In the genomic region with DNA sequence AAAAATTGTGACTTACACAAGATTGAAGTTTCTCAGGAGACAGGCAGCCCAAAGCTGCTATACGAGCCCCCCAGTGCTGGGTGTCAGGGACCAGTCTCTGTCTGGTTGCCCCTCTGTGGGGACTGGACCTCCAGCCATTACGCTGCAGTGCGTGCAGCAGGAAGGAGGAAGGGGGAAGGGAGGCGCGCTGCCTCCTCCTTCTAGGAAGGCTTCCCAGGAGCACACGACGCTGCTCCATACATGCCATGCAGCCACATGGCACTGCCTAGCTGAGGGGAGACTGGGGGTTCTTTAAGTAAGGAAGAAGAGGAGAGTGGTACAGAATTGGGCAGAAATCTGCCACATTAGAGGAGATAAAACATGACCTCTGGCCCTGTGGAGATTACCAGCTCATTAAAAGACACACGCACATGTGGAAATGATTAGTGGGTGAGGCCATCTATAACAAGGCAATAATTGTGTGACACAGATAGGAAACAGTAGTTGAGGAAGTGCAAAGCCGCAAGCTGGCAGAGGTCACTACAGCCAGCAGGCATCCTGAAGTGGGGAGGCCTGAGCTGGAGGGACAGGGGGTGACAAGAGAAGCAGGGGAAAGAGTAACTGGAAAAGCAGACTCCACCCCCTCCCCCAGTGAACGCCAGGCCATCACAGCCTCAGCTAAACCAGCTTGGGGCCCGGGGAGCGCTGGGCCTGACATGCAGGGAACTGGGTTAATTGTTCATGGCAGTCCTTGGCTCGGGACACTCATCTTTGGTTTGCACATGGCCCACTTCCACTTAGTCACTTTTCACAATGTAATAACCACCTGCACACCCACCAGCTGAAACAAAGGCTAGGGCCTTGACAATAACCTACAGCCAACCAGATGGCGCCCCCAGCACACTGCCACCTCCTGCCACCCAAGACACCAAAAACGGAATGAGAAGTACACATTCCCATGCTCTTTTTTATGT, we compare ENCODE assay signal across 9 cellular contexts. TPM values are rescaled to one million over a fixed set of nuclear protein-coding genes. Genes with fewer than 3 reads are reported as not detected.
DNase-seq lines count a peak whose midpoint lies in the region; ATAC-seq lines count a peak whose summit lies in the region.
"Had no signal": no experiment of that assay in that cellular context is flagged by ENCODE, and none has a peak within 500 bp of the region (broad histone marks: within the 10 kb centered on the region; RNA-seq: fewer than 3 reads in every experiment).

No MANE protein-coding gene starts in this region.

- peak; percentile 68 for DNase-seq in stimulated activated CD4-positive, alpha-beta T cell treated with anti-CD3 and anti-CD28 coated beads, Interleukin-15, amount 100 ng/mL, for 24 hours
- no peak for DNase-seq in stimulated activated CD4-positive, alpha-beta T cell treated with anti-CD3 and anti-CD28 coated beads, Interleukin-4, amount 100 ng/mL, for 4 hours
- DNase-seq in SK-N-DZ (ENCODE audit: low spot score) (peak; percentile 75), foreskin melanocyte (peak; percentile 35), SKM-1 (lab: John Stamatoyannopoulos, UW; ENCODE audit: unreplicated experiment) (no peak)
- DNase-seq: NCI-H1694 had no signal

- ATAC-seq in GM19463 (IDR thresholded peaks at IDR 0.05; ENCODE audit: unreplicated experiment): no peak
- ATAC-seq in HG03378 (IDR thresholded peaks at IDR 0.05; ENCODE audit: unreplicated experiment): no peak
- ATAC-seq in GM21423 (IDR thresholded peaks at IDR 0.05; ENCODE audit: unreplicated experiment): no peak

RNA-seq across cellular contexts. Expression of a gene that starts 39.6 kb away (rescaled TPM):
- 3.7 and 4.2 TPM in 2 replicates for polyA plus RNA-seq in SK-N-DZ (2014; cell fraction: cytosol; rRNA removed)
- polyA plus RNA-seq in SK-N-DZ (2014; cell fraction: nucleus; rRNA removed): 7.4 and 8.6 TPM in 2 replicates

Comparison
In these comparisons a context has a peak if more than half of its experiments do, and no peak if none do; other contexts are left out.
1. DNase-seq: peak in stimulated activated CD4-positive, alpha-beta T cell treated with anti-CD3 and anti-CD28 coated beads, Interleukin-15, amount 100 ng/mL, for 24 hours (single experiment), SK-N-DZ (single experiment) and foreskin melanocyte (single experiment); none in stimulated activated CD4-positive, alpha-beta T cell treated with anti-CD3 and anti-CD28 coated beads, Interleukin-4, amount 100 ng/mL, for 4 hours (0 of 2) and SKM-1 (single experiment).